In the genomic region with DNA sequence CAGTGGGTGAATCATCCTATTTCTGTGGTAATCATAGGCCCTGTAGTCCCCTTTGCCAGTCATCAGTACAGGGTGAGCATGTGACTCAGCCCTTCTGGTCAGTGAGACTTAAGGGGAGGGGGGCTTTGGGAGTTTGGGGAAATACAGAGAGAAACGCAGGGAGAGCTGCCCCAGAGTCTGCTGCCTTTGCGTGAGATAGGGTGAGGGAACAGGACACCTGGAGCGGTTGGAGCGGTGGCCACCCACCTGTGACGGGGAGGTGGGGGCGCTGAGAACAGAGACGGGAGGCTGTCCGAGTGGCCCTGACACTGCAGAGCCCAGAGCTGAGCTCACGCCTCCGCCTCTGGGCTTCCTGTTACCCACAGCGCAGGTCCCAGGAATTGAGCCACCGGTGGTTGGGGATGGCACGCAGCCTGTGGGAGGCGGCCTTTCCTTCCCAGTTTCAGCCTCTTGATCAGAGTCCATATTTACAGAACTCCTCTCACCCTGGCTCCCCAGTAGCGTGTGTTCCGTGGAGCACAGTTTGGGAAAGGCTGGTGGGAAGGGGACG, we compare ENCODE assay signal across 1 cellular context.
TF ChIP-seq lines count a peak whose summit lies in the region.

No MANE protein-coding gene starts in this region.

TF ChIP-seq in HepG2, 621 proteins besides CTCF, POLR2A, EP300 and RAD21 (continued from another document and continues in another):
- TF ChIP-seq AKNA (CRISPR knock-in tag; IDR thresholded peaks at IDR 0.05; ENCODE audit: borderline replicate concordance), result no peak
- no peak for TF ChIP-seq ZNF720 (CRISPR knock-in tag; IDR thresholded peaks at IDR 0.05)
- TF ChIP-seq DMTF1 (CRISPR knock-in tag; IDR thresholded peaks at IDR 0.05), result no peak
- TF ChIP-seq ZNF768 (CRISPR knock-in tag; IDR thresholded peaks at IDR 0.05), result peak; percentile 87; the same call in 1 of the 2 replicates
- TF ChIP-seq ATF2 (CRISPR knock-in tag; IDR thresholded peaks at IDR 0.05), result no peak
- TF ChIP-seq ZSCAN25 (CRISPR knock-in tag; IDR thresholded peaks at IDR 0.05), result no peak
- 0 out of 2 replicates have a peak, but pooled peaks have one; percentile 28 for TF ChIP-seq RBFOX2 (IDR thresholded peaks at IDR 0.05; ENCODE audit: low read depth, low read length)
- TF ChIP-seq ZNF446 (CRISPR knock-in tag; IDR thresholded peaks at IDR 0.05), result no peak
- 0 out of 2 replicates have a peak, but pooled peaks have one; percentile 15 for TF ChIP-seq ZFX (CRISPR knock-in tag; IDR thresholded peaks at IDR 0.05; ENCODE audit: low read depth)
- TF ChIP-seq AHDC1 (CRISPR knock-in tag; IDR thresholded peaks at IDR 0.05; ENCODE audit: borderline replicate concordance), result no peak
- TF ChIP-seq CEBPG (CRISPR knock-in tag; IDR thresholded peaks at IDR 0.05), result peak; percentile 14; the same call in 1 of the 2 replicates
- TF ChIP-seq ZNF251 (CRISPR knock-in tag; IDR thresholded peaks at IDR 0.05), result no peak
- TF ChIP-seq, protein P1, sequence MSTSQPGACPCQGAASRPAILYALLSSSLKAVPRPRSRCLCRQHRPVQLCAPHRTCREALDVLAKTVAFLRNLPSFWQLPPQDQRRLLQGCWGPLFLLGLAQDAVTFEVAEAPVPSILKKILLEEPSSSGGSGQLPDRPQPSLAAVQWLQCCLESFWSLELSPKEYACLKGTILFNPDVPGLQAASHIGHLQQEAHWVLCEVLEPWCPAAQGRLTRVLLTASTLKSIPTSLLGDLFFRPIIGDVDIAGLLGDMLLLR (CRISPR knock-in tag; IDR thresholded peaks at IDR 0.05), result no peak
- TF ChIP-seq AKAP8 (CRISPR knock-in tag; IDR thresholded peaks at IDR 0.05), result no peak
- TF ChIP-seq IRX3 (CRISPR knock-in tag; IDR thresholded peaks at IDR 0.05; ENCODE audit: borderline replicate concordance, low read depth), result no peak
- TF ChIP-seq ZNF253 (CRISPR knock-in tag; IDR thresholded peaks at IDR 0.05; ENCODE audit: borderline replicate concordance), result no peak
- TF ChIP-seq, protein P2, sequence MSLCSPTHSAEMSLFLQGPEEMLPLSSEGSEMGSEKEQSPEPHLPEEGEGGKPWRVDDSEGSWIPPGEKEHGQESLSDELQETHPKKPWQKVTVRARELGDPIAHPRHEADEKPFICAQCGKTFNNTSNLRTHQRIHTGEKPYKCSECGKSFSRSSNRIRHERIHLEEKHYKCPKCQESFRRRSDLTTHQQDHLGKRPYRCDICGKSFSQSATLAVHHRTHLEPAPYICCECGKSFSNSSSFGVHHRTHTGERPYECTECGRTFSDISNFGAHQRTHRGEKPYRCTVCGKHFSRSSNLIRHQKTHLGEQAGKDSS (CRISPR knock-in tag; IDR thresholded peaks at IDR 0.05; ENCODE audit: borderline replicate concordance, low read depth), result peak; percentile 48; the same call in 1 of the 2 replicates
- no peak for TF ChIP-seq CCDC6 (CRISPR knock-in tag; IDR thresholded peaks at IDR 0.05)
- TF ChIP-seq, protein P3, sequence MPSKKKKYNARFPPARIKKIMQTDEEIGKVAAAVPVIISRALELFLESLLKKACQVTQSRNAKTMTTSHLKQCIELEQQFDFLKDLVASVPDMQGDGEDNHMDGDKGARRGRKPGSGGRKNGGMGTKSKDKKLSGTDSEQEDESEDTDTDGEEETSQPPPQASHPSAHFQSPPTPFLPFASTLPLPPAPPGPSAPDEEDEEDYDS (CRISPR knock-in tag; IDR thresholded peaks at IDR 0.05), result 0 out of 2 replicates have a peak, but pooled peaks have one; percentile 25
- TF ChIP-seq HNRNPUL1 (IDR thresholded peaks at IDR 0.05; ENCODE audit: low read depth, low read length), result no peak
- TF ChIP-seq ZBTB38 (CRISPR knock-in tag; IDR thresholded peaks at IDR 0.05), result peak; percentile 45; the same call in 1 of the 2 replicates
- peak; percentile 22; the same call in 1 of the 2 replicates for TF ChIP-seq GATAD1 (CRISPR knock-in tag; IDR thresholded peaks at IDR 0.05)
- TF ChIP-seq TOE1 (CRISPR knock-in tag; IDR thresholded peaks at IDR 0.05), result no peak
- TF ChIP-seq STAG1 (CRISPR knock-in tag; IDR thresholded peaks at IDR 0.05), result peak; percentile 26; the same call in 1 of the 2 replicates
- peak; percentile 69 for TF ChIP-seq POGZ (CRISPR knock-in tag; IDR thresholded peaks at IDR 0.05)
- TF ChIP-seq ZNF451 (CRISPR knock-in tag; IDR thresholded peaks at IDR 0.05), result no peak
- no peak for TF ChIP-seq FOXA1 (IDR thresholded peaks at IDR 0.05)
- peak; percentile 88 for TF ChIP-seq FOXA1 (CRISPR knock-in tag; IDR thresholded peaks at IDR 0.05)
- TF ChIP-seq ZSCAN9 (CRISPR knock-in tag; IDR thresholded peaks at IDR 0.05; ENCODE audit: borderline replicate concordance), result no peak
- TF ChIP-seq E2F5 (CRISPR knock-in tag; conservative IDR thresholded peaks at IDR 0.05), result no peak
- TF ChIP-seq, protein P4, sequence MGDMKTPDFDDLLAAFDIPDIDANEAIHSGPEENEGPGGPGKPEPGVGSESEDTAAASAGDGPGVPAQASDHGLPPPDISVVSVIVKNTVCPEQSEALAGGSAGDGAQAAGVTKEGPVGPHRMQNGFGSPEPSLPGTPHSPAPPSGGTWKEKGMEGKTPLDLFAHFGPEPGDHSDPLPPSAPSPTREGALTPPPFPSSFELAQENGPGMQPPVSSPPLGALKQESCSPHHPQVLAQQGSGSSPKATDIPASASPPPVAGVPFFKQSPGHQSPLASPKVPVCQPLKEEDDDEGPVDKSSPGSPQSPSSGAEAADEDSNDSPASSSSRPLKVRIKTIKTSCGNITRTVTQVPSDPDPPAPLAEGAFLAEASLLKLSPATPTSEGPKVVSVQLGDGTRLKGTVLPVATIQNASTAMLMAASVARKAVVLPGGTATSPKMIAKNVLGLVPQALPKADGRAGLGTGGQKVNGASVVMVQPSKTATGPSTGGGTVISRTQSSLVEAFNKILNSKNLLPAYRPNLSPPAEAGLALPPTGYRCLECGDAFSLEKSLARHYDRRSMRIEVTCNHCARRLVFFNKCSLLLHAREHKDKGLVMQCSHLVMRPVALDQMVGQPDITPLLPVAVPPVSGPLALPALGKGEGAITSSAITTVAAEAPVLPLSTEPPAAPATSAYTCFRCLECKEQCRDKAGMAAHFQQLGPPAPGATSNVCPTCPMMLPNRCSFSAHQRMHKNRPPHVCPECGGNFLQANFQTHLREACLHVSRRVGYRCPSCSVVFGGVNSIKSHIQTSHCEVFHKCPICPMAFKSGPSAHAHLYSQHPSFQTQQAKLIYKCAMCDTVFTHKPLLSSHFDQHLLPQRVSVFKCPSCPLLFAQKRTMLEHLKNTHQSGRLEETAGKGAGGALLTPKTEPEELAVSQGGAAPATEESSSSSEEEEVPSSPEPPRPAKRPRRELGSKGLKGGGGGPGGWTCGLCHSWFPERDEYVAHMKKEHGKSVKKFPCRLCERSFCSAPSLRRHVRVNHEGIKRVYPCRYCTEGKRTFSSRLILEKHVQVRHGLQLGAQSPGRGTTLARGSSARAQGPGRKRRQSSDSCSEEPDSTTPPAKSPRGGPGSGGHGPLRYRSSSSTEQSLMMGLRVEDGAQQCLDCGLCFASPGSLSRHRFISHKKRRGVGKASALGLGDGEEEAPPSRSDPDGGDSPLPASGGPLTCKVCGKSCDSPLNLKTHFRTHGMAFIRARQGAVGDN (CRISPR knock-in tag; IDR thresholded peaks at IDR 0.05), result peak; percentile 60
- TF ChIP-seq PAF1 (CRISPR knock-in tag; IDR thresholded peaks at IDR 0.05), result no peak
- TF ChIP-seq SAP130 (CRISPR knock-in tag; IDR thresholded peaks at IDR 0.05; ENCODE audit: low read depth), result peak; percentile 30; the same call in 1 of the 2 replicates
- no peak for TF ChIP-seq ZNF703 (CRISPR knock-in tag; IDR thresholded peaks at IDR 0.05; ENCODE audit: borderline replicate concordance)
- no peak; the same call in 1 of the 2 replicates for TF ChIP-seq SOX5 (CRISPR knock-in tag; IDR thresholded peaks at IDR 0.05; ENCODE audit: borderline replicate concordance)
- TF ChIP-seq ZNF549 (CRISPR knock-in tag; IDR thresholded peaks at IDR 0.05), result no peak
